In the genomic region with DNA sequence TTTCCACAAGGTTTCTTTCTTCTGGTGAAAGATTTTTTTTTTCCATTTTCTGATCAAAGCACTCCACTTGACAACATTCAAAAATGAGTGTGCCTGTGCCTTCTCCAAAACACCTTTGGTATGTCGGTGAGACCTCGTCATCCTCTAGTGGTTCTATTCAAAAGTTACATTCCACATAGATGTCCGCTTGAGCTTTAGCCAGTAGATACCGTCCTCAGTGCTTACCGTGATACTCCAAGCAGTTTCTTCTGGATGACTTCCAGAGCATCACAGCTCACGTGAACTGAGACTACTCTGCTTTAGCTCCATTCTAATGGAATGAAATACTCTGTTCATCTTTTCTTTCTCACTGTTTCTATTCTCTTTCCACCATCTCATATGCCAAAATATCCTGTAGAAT, we compare ENCODE assay signal across 30 cellular contexts. TPM values are rescaled to one million over a fixed set of nuclear protein-coding genes. Genes with fewer than 3 reads are reported as not detected.
"Had no signal": no experiment of that assay in that cellular context is flagged by ENCODE, and none has a peak within 500 bp of the region (broad histone marks: within the 10 kb centered on the region; RNA-seq: fewer than 3 reads in every experiment).

No MANE protein-coding gene starts in this region.

- H3K4me3 ChIP-seq: adrenal gland, ascending aorta, gastrocnemius medialis, right lobe of liver, vagina had no signal

- H3K4me1 Mint-ChIP-seq: naive B cell; stimulated activated naive B cell treated with anti-CD40 and anti-IgM and Interleukin-4, amounts not matched to agents 10 μg/mL and 1 μg/mL and 100 μg/mL, for 72 hours had no signal

- H3K27ac Mint-ChIP-seq: activated naive CD8-positive, alpha-beta T cell; activated T-helper 2 cell treated with anti-CD3 and anti-CD28 coated beads, Interferon-gamma antibody, Interleukin-2, Interleukin-4, amounts not matched to agents 10 μg/mL and 5 μg/mL and 100 μg/mL, durations not matched to agents 14 hours and 24 hours and 36 hours; dendritic cell treated with granulocyte-macrophage colony-stimulating factor and Interleukin-4, amounts not matched to agents 40 ng/mL and 50 ng/mL, for 4 days; naive B cell; stimulated activated naive B cell treated with anti-CD40 and anti-IgM and Interleukin-4, amounts not matched to agents 10 μg/mL and 1 μg/mL and 100 μg/mL, for 72 hours; T-helper 1 cell treated with Interleukin-12 subunit alpha and Interleukin-12 subunit beta and Interleukin-4 antibody, amounts not matched to agents 30 μg/mL and 1 μg/mL, for 36 hours had no signal

- H3K9me3 Mint-ChIP-seq: activated T-cell treated with anti-CD3 and anti-CD28 coated beads, Interleukin-2, amount 50 U/mL, for 4 hours; activated T-helper 2 cell treated with anti-CD3 and anti-CD28 coated beads, Interferon-gamma antibody, Interleukin-2, Interleukin-4, amounts not matched to agents 10 μg/mL and 5 μg/mL and 100 μg/mL, durations not matched to agents 14 hours and 24 hours and 36 hours; dendritic cell treated with granulocyte-macrophage colony-stimulating factor and Interleukin-4, amounts not matched to agents 40 ng/mL and 50 ng/mL, for 4 days; naive B cell; stimulated activated naive B cell treated with anti-CD40 and anti-IgM and Interleukin-4, amounts not matched to agents 10 μg/mL and 1 μg/mL and 100 μg/mL, for 72 hours; T-helper 1 cell treated with Interleukin-12 subunit alpha and Interleukin-12 subunit beta and Interleukin-4 antibody, amounts not matched to agents 30 μg/mL and 1 μg/mL, for 36 hours had no signal

- H3K27ac ChIP-seq: adrenal gland, ascending aorta, gastrocnemius medialis, right lobe of liver, vagina had no signal

- H3K36me3 ChIP-seq: adrenal gland, ascending aorta, gastrocnemius medialis, right lobe of liver, vagina had no signal

- H3K9me3 ChIP-seq: adrenal gland, ascending aorta, gastrocnemius medialis, right lobe of liver, vagina had no signal

- H3K27me3 ChIP-seq: adrenal gland, ascending aorta, gastrocnemius medialis, right lobe of liver, vagina had no signal

- H3K36me3 Mint-ChIP-seq: activated naive CD8-positive, alpha-beta T cell; naive B cell; stimulated activated naive B cell treated with anti-CD40 and anti-IgM and Interleukin-4, amounts not matched to agents 10 μg/mL and 1 μg/mL and 100 μg/mL, for 72 hours had no signal

- H3K27me3 Mint-ChIP-seq: activated naive CD8-positive, alpha-beta T cell; dendritic cell treated with granulocyte-macrophage colony-stimulating factor and Interleukin-4, amounts not matched to agents 40 ng/mL and 50 ng/mL, for 4 days; naive B cell; stimulated activated naive B cell treated with anti-CD40 and anti-IgM and Interleukin-4, amounts not matched to agents 10 μg/mL and 1 μg/mL and 100 μg/mL, for 72 hours had no signal

- FAIRE-seq: islet of Langerhans, small intestine had no signal

- H3K4me1 ChIP-seq: adrenal gland, ascending aorta, gastrocnemius medialis, right lobe of liver, vagina had no signal

- DNase-seq: activated CD4-positive, alpha-beta T cell treated with anti-CD3 and anti-CD28 coated beads for 4 hours; activated CD4-positive, alpha-beta T cell treated with anti-CD3 and anti-CD28 coated beads, Interleukin-2, amount 50 U/mL, for 48 hours; activated CD4-positive, CD25-positive, alpha-beta regulatory T cell; activated CD8-positive, alpha-beta memory T cell treated with anti-CD3 and anti-CD28 coated beads, Interleukin-2, amount 50 U/mL, for 48 hours; activated naive CD4-positive, alpha-beta T cell; activated T-cell treated with anti-CD3 and anti-CD28 coated beads, Interleukin-2, amount 50 U/mL, for 4 hours; adrenal gland; effector CD8-positive, alpha-beta T cell; gastrocnemius medialis; head of caudate nucleus; hypothalamus; left colon; mesendoderm; naive B cell; nucleus accumbens; right lobe of liver; small intestine; stimulated activated CD4-positive, alpha-beta T cell treated with anti-CD3 and anti-CD28 coated beads, Interleukin-15, amount 100 ng/mL, for 24 hours; stimulated activated CD8-positive, alpha-beta memory T cell treated with anti-CD3 and anti-CD28 coated beads, Interleukin-4, amount 100 ng/mL, for 48 hours; stimulated activated naive B cell treated with anti-CD40 and anti-IgM and Interleukin-4, amounts not matched to agents 10 μg/mL and 1 μg/mL and 100 μg/mL, for 72 hours; T1000; trophoblast cell had no signal

- H3K4me3 Mint-ChIP-seq: activated naive CD8-positive, alpha-beta T cell; activated T-cell treated with anti-CD3 and anti-CD28 coated beads, Interleukin-2, amount 50 U/mL, for 4 hours; dendritic cell treated with granulocyte-macrophage colony-stimulating factor and Interleukin-4, amounts not matched to agents 40 ng/mL and 50 ng/mL, for 4 days; naive B cell; stimulated activated naive B cell treated with anti-CD40 and anti-IgM and Interleukin-4, amounts not matched to agents 10 μg/mL and 1 μg/mL and 100 μg/mL, for 72 hours; T-helper 1 cell treated with Interleukin-12 subunit alpha and Interleukin-12 subunit beta and Interleukin-4 antibody, amounts not matched to agents 30 μg/mL and 1 μg/mL, for 36 hours had no signal

RNA-seq across cellular contexts. Expression of a gene that starts 38.2 kb away (rescaled TPM):
- total RNA-seq: activated CD8-positive, alpha-beta memory T cell treated with anti-CD3 and anti-CD28 coated beads for 36 hours had no signal
